2 cellular contexts compared by ENCODE assay signal in the genomic region with DNA sequence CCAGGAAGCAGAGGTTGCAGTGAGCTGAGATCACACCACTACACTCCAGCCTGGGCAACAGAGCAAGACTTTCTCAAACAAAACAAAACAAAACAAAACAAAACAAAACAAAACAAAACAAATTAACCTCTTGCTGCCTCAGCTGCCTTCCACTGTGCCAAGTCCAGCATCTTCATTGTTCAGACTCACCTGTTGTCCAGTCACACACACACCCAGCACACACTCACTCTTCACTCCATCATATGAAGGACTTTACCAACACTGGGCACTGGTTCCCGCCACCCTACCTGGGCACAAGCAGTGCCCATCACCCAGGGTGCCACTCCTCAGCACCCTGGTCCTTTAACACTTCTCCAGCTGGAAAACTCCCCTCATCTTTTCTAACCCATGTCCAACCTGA.
A peak's percentile ranks its signal among the peaks of the same experiment; 100 is the strongest.
TF ChIP-seq lines count a peak whose summit lies in the region.

No MANE protein-coding gene starts in this region.

TF ChIP-seq in HEK293, 187 proteins besides CTCF, POLR2A, EP300 and RAD21 (continues in another document):
- TF ChIP-seq SCRT1 (tag by site-specific recombination; IDR thresholded peaks at IDR 0.05; ENCODE audit: borderline replicate concordance) (peak; percentile 85; the same call in 1 of the 2 replicates), ZNF660 (tag by site-specific recombination; IDR thresholded peaks at IDR 0.05) (no peak), ZNF37A (tag by site-specific recombination; IDR thresholded peaks at IDR 0.05) (no peak), KLF7 (tag by site-specific recombination; IDR thresholded peaks at IDR 0.05; ENCODE audit: borderline replicate concordance) (no peak), SCRT2 (tag by site-specific recombination; IDR thresholded peaks at IDR 0.05) (peak; percentile 82), ZNF658 (tag by site-specific recombination; IDR thresholded peaks at IDR 0.05) (no peak), ZNF544 (tag by site-specific recombination; IDR thresholded peaks at IDR 0.05) (no peak), ZNF362 (tag by site-specific recombination; IDR thresholded peaks at IDR 0.05) (no peak), KLF10 (tag by site-specific recombination; IDR thresholded peaks at IDR 0.05) (no peak), ZNF221 (tag by site-specific recombination; IDR thresholded peaks at IDR 0.05; ENCODE audit: borderline replicate concordance) (no peak), KLF9 (tag by site-specific recombination; IDR thresholded peaks at IDR 0.05; ENCODE audit: low read depth) (no peak), ZNF529 (tag by site-specific recombination; IDR thresholded peaks at IDR 0.05; ENCODE audit: insufficient replicate concordance) (no peak), ZBTB20 (tag by site-specific recombination; IDR thresholded peaks at IDR 0.05) (no peak)
- TF ChIP-seq, protein P1, sequence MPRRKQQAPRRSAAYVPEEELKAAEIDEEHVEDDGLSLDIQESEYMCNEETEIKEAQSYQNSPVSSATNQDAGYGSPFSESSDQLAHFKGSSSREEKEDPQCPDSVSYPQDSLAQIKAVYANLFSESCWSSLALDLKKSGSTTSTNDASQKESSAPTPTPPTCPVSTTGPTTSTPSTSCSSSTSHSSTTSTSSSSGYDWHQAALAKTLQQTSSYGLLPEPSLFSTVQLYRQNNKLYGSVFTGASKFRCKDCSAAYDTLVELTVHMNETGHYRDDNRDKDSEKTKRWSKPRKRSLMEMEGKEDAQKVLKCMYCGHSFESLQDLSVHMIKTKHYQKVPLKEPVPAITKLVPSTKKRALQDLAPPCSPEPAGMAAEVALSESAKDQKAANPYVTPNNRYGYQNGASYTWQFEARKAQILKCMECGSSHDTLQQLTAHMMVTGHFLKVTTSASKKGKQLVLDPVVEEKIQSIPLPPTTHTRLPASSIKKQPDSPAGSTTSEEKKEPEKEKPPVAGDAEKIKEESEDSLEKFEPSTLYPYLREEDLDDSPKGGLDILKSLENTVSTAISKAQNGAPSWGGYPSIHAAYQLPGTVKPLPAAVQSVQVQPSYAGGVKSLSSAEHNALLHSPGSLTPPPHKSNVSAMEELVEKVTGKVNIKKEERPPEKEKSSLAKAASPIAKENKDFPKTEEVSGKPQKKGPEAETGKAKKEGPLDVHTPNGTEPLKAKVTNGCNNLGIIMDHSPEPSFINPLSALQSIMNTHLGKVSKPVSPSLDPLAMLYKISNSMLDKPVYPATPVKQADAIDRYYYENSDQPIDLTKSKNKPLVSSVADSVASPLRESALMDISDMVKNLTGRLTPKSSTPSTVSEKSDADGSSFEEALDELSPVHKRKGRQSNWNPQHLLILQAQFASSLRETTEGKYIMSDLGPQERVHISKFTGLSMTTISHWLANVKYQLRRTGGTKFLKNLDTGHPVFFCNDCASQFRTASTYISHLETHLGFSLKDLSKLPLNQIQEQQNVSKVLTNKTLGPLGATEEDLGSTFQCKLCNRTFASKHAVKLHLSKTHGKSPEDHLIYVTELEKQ (tag by site-specific recombination; IDR thresholded peaks at IDR 0.05; ENCODE audit: borderline replicate concordance): no peak
- TF ChIP-seq, protein P2, sequence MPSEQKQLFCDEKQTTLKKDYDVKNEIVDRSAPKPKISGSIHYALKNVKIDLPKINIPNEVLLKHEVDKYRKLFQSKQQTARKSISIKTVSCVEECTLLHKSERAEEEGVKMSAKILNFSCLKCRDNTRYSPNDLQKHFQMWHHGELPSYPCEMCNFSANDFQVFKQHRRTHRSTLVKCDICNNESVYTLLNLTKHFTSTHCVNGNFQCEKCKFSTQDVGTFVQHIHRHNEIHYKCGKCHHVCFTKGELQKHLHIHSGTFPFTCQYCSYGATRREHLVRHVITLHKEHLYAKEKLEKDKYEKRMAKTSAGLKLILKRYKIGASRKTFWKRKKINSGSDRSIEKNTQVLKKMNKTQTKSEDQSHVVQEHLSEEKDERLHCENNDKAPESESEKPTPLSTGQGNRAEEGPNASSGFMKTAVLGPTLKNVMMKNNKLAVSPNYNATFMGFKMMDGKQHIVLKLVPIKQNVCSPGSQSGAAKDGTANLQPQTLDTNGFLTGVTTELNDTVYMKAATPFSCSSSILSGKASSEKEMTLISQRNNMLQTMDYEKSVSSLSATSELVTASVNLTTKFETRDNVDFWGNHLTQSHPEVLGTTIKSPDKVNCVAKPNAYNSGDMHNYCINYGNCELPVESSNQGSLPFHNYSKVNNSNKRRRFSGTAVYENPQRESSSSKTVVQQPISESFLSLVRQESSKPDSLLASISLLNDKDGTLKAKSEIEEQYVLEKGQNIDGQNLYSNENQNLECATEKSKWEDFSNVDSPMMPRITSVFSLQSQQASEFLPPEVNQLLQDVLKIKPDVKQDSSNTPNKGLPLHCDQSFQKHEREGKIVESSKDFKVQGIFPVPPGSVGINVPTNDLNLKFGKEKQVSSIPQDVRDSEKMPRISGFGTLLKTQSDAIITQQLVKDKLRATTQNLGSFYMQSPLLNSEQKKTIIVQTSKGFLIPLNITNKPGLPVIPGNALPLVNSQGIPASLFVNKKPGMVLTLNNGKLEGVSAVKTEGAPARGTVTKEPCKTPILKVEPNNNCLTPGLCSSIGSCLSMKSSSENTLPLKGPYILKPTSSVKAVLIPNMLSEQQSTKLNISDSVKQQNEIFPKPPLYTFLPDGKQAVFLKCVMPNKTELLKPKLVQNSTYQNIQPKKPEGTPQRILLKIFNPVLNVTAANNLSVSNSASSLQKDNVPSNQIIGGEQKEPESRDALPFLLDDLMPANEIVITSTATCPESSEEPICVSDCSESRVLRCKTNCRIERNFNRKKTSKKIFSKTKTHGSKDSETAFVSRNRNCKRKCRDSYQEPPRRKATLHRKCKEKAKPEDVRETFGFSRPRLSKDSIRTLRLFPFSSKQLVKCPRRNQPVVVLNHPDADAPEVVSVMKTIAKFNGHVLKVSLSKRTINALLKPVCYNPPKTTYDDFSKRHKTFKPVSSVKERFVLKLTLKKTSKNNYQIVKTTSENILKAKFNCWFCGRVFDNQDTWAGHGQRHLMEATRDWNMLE (tag by site-specific recombination; conservative IDR thresholded peaks at IDR 0.05; ENCODE audit: low read depth): no peak

TF ChIP-seq in H1, 55 proteins besides CTCF, POLR2A, EP300 and RAD21:
- no peak for TF ChIP-seq CHD7 (IDR thresholded peaks at IDR 0.05; ENCODE audit: insufficient replicate concordance, low read length)
- TF ChIP-seq SP2 (IDR thresholded peaks at IDR 0.05; ENCODE audit: low read length): no peak
- TF ChIP-seq RNF2 (IDR thresholded peaks at IDR 0.05; ENCODE audit: borderline replicate concordance, low read depth, low read length, missing control alignments, poor library complexity, severe bottlenecking): no peak
- TF ChIP-seq EGR1 (IDR thresholded peaks at IDR 0.05; ENCODE audit: borderline replicate concordance, low read depth, low read length): no peak
- TF ChIP-seq, protein P3, sequence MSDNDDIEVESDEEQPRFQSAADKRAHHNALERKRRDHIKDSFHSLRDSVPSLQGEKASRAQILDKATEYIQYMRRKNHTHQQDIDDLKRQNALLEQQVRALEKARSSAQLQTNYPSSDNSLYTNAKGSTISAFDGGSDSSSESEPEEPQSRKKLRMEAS (IDR thresholded peaks at IDR 0.05): no peak
- no peak for TF ChIP-seq SRF (IDR thresholded peaks at IDR 0.05; ENCODE audit: low read depth, low read length)
- no peak for TF ChIP-seq CBX8 (IDR thresholded peaks at IDR 0.05; ENCODE audit: borderline replicate concordance, low read depth, low read length)
- TF ChIP-seq BCL11A (IDR thresholded peaks at IDR 0.05; ENCODE audit: low read depth in 2 of 2, low read length in 2 of 2): no peak
- TF ChIP-seq TAF7 (optimal IDR thresholded peaks at IDR 0.05; ENCODE audit: borderline replicate concordance, low read depth, low read length): no peak
- TF ChIP-seq SP1 (IDR thresholded peaks at IDR 0.05; ENCODE audit: low read depth, low read length): no peak
- no peak for TF ChIP-seq HDAC2 (IDR thresholded peaks at IDR 0.05; ENCODE audit: borderline replicate concordance in 1 of 2, low read depth in 2 of 2, low read length in 2 of 2)
